13 cellular contexts compared by ENCODE assay signal in the genomic region with DNA sequence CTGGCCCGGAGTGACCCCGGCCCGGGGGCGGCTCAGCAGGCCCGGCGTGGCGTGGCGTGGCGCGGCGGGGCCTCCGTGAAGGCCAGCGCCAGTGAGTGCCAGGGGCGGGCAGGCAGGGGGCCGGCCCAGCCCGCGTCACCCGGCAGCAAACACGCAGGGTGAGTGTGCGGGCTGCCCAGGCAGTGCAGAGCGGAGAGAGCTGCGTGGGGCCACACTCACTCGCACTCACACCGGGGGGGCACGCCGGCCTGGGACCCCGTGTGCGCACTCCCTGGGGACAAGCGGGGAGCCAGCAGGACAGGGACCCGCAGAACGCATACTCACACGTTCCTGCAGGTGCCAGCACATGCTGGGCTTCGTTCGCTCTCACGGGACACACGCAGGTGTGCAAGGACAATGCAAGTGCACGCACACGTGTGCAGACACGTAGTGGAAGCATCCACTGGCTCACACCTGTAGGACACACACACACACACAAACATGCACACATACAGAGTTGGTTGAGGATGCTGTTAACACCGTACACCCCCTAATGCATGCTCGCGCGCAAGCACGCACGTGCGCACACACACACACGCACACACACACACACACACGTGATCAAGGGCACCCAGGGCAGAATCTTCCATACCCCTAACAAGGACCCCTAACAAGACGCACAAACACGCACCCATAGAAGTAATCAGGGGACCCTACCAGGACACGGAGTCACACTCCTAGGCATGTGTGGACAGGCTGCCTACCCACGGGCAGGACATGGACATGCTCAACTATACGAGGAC. TPM values are rescaled to one million over a fixed set of nuclear protein-coding genes. Genes with fewer than 3 reads are reported as not detected.
DNase-seq lines count a peak whose midpoint lies in the region; ATAC-seq and TF ChIP-seq lines count a peak whose summit lies in the region.
"Had no signal": no experiment of that assay in that cellular context is flagged by ENCODE, and none has a peak within 500 bp of the region (broad histone marks: within the 10 kb centered on the region; RNA-seq: fewer than 3 reads in every experiment).

No MANE protein-coding gene starts in this region.

- intact Hi-C loops in right cardiac atrium (cut with DNase I) = no loop called here

- CTCF ChIA-PET in activated CD8-positive, alpha-beta memory T cell treated with anti-CD3 and anti-CD28 coated beads, Interleukin-2, amount 10 ng/mL, durations not matched to agents 7 days and 5 days (lab: Charles Lee) = no interaction called here

- WGBS in right cardiac atrium = 50% methylated on average over 53 of the region's 53 CpGs

- no peak overlapping the region for H3K27ac ChIP-seq in ACC112 (ENCODE audit: low read depth, low read length)
- H3K27ac ChIP-seq in right cardiac atrium (ENCODE audit: low read length) = no peak overlapping the region

- H3K27me3 ChIP-seq in ACC112 (ENCODE audit: insufficient read depth, low read length) = peaks cover 45% of the 10 kb centered on the region
- no peaks in the 10 kb centered on the region for H3K27me3 ChIP-seq in right cardiac atrium (ENCODE audit: control insufficient read depth, insufficient read depth)

- peaks cover 35% of the 10 kb centered on the region for H3K27me3 Mint-ChIP-seq in activated CD8-positive, alpha-beta memory T cell treated with anti-CD3 and anti-CD28 coated beads, Interleukin-2, amount 10 ng/mL, durations not matched to agents 7 days and 5 days
- H3K27me3 Mint-ChIP-seq in progenitor cell of endocrine pancreas = peaks cover 18% of the 10 kb centered on the region

- DNase-seq in activated CD8-positive, alpha-beta memory T cell treated with anti-CD3 and anti-CD28 coated beads, Interleukin-2, amount 10 ng/mL, durations not matched to agents 7 days and 5 days = peak; percentile 28
- no peak for DNase-seq in right cardiac atrium
- DNase-seq in progenitor cell of endocrine pancreas (ENCODE audit: low spot score, unreplicated experiment) = peak; percentile 12
- DNase-seq in NCI-H1417 (lab: John Stamatoyannopoulos, UW) = no peak
- no peak for DNase-seq in medulla oblongata (ENCODE audit: extremely low spot score)
- DNase-seq in T-helper 9 cell = no peak
- DNase-seq: AML-193, foreskin melanocyte, NCI-H1436 had no signal

- no peak for ATAC-seq in activated CD8-positive, alpha-beta memory T cell treated with anti-CD3 and anti-CD28 coated beads, Interleukin-2, amount 10 ng/mL, durations not matched to agents 7 days and 5 days
- ATAC-seq in right cardiac atrium (peak; percentile 32 to 60), HG02938 (IDR thresholded peaks at IDR 0.05; ENCODE audit: unreplicated experiment) (no peak)

- no peaks in the 10 kb centered on the region for H3K36me3 Mint-ChIP-seq in activated CD8-positive, alpha-beta memory T cell treated with anti-CD3 and anti-CD28 coated beads, Interleukin-2, amount 10 ng/mL, durations not matched to agents 7 days and 5 days
- peaks cover 1% of the 10 kb centered on the region for H3K36me3 Mint-ChIP-seq in progenitor cell of endocrine pancreas (ENCODE audit: insufficient read depth)
- H3K36me3 Mint-ChIP-seq: stimulated activated memory B cell treated with anti-CD40 and anti-IgM and Interleukin-4, amounts not matched to agents 10 μg/mL and 1 μg/mL and 100 μg/mL, for 72 hours had no signal

- no peaks in the 10 kb centered on the region for H3K9me3 Mint-ChIP-seq in activated CD8-positive, alpha-beta memory T cell treated with anti-CD3 and anti-CD28 coated beads, Interleukin-2, amount 10 ng/mL, durations not matched to agents 7 days and 5 days (ENCODE audit: low read depth)
- peaks cover 2% of the 10 kb centered on the region for H3K9me3 Mint-ChIP-seq in progenitor cell of endocrine pancreas (ENCODE audit: low read depth)
- H3K9me3 Mint-ChIP-seq: stimulated activated memory B cell treated with anti-CD40 and anti-IgM and Interleukin-4, amounts not matched to agents 10 μg/mL and 1 μg/mL and 100 μg/mL, for 72 hours had no signal

- TF ChIP-seq CTCF in progenitor cell of endocrine pancreas (IDR thresholded peaks at IDR 0.05; ENCODE audit: unreplicated experiment) = no peak

- H3K9me3 ChIP-seq in right cardiac atrium (ENCODE audit: control insufficient read depth, low read length) = no peaks in the 10 kb centered on the region

- H3K27ac Mint-ChIP-seq in activated CD8-positive, alpha-beta memory T cell treated with anti-CD3 and anti-CD28 coated beads, Interleukin-2, amount 10 ng/mL, durations not matched to agents 7 days and 5 days = no peak overlapping the region
- peak overlapping the region; percentile 42 for H3K27ac Mint-ChIP-seq in progenitor cell of endocrine pancreas
- H3K27ac Mint-ChIP-seq: stimulated activated memory B cell treated with anti-CD40 and anti-IgM and Interleukin-4, amounts not matched to agents 10 μg/mL and 1 μg/mL and 100 μg/mL, for 72 hours had no signal

- H3K36me3 ChIP-seq in ACC112 (ENCODE audit: insufficient read depth, low read length) = no peaks in the 10 kb centered on the region

- H3K4me3 ChIP-seq in ACC112 (ENCODE audit: low read depth, low read length) (peak overlapping the region; percentile 78; the same call in 1 of the 2 replicates), right cardiac atrium (ENCODE audit: low read length) (peak overlapping the region; percentile 49)

- no peaks in the 10 kb centered on the region for H3K79me2 ChIP-seq in ACC112 (ENCODE audit: control insufficient read depth, insufficient read depth, low read length, unreplicated experiment)

- H3K4me1 ChIP-seq in ACC112 (ENCODE audit: control insufficient read depth, insufficient read depth, low read length, unreplicated experiment) = no peaks in the 10 kb centered on the region
- no peaks in the 10 kb centered on the region for H3K4me1 ChIP-seq in right cardiac atrium (ENCODE audit: control insufficient read depth, insufficient read depth, low read length)

- H3K4me1 Mint-ChIP-seq in activated CD8-positive, alpha-beta memory T cell treated with anti-CD3 and anti-CD28 coated beads, Interleukin-2, amount 10 ng/mL, durations not matched to agents 7 days and 5 days = no peaks in the 10 kb centered on the region
- peaks cover 6% of the 10 kb centered on the region for H3K4me1 Mint-ChIP-seq in progenitor cell of endocrine pancreas (ENCODE audit: low read depth)

- H2AFZ ChIP-seq in ACC112 (ENCODE audit: low read length, unreplicated experiment) = no peak overlapping the region

- H3K4me3 Mint-ChIP-seq in activated CD8-positive, alpha-beta memory T cell treated with anti-CD3 and anti-CD28 coated beads, Interleukin-2, amount 10 ng/mL, durations not matched to agents 7 days and 5 days = no peak overlapping the region
- peak overlapping the region; percentile 53 for H3K4me3 Mint-ChIP-seq in progenitor cell of endocrine pancreas (ENCODE audit: low read depth)

RNA-seq across cellular contexts. Expression of a gene that starts 7.7 kb away (rescaled TPM):
- under 1 TPM; 0.03 to 0.07 TPM for total RNA-seq in activated CD8-positive, alpha-beta memory T cell treated with anti-CD3 and anti-CD28 coated beads, Interleukin-2, amount 10 ng/mL, durations not matched to agents 7 days and 5 days
- total RNA-seq in right cardiac atrium (under 1 TPM in 3 of 4 donors, not detected in 1; 0.06 to 0.20 (median 0.09) TPM), progenitor cell of endocrine pancreas (0.80 and 0.84 TPM in 2 replicates)
- polyA plus RNA-seq in right cardiac atrium = under 0.01 TPM
- total RNA-seq: G401 had no signal

RNA-seq across cellular contexts. Expression of a gene that starts 11.9 kb away (rescaled TPM):
- total RNA-seq in activated CD8-positive, alpha-beta memory T cell treated with anti-CD3 and anti-CD28 coated beads, Interleukin-2, amount 10 ng/mL, durations not matched to agents 7 days and 5 days = 10 to 100 TPM in 1 of 2 experiments, 1 to 10 TPM in 1; 8.6 to 10.7 TPM
- total RNA-seq in right cardiac atrium = 1 to 10 TPM; 4.0 to 7.4 (median 5.6) TPM
- polyA plus RNA-seq in right cardiac atrium = 3.1 TPM
- 51.1 and 56.3 TPM in 2 replicates for total RNA-seq in progenitor cell of endocrine pancreas

RNA-seq across cellular contexts. Expression of a gene that starts 45.3 kb away (rescaled TPM):
- total RNA-seq in activated CD8-positive, alpha-beta memory T cell treated with anti-CD3 and anti-CD28 coated beads, Interleukin-2, amount 10 ng/mL, durations not matched to agents 7 days and 5 days = 1 to 10 TPM; 1.9 to 2.9 TPM
- total RNA-seq in right cardiac atrium (10 to 100 TPM; 11.7 to 14.2 (median 12.0) TPM), progenitor cell of endocrine pancreas (0.98 and 1.3 TPM in 2 replicates)
- polyA plus RNA-seq in right cardiac atrium = 5.4 TPM
- total RNA-seq: G401 had no signal

Comparison
In these comparisons a context has a peak if more than half of its experiments do, and no peak if none do; other contexts are left out.
1. ATAC-seq: peak in right cardiac atrium (2 of 2); none in activated CD8-positive, alpha-beta memory T cell treated with anti-CD3 and anti-CD28 coated beads, Interleukin-2, amount 10 ng/mL, durations not matched to agents 7 days and 5 days (single experiment) and HG02938 (single experiment).
2. DNase-seq: peak in activated CD8-positive, alpha-beta memory T cell treated with anti-CD3 and anti-CD28 coated beads, Interleukin-2, amount 10 ng/mL, durations not matched to agents 7 days and 5 days (single experiment) and progenitor cell of endocrine pancreas (single experiment); none in right cardiac atrium (0 of 3), NCI-H1417 (0 of 3), medulla oblongata (single experiment) and T-helper 9 cell (single experiment).